In the genomic region with DNA sequence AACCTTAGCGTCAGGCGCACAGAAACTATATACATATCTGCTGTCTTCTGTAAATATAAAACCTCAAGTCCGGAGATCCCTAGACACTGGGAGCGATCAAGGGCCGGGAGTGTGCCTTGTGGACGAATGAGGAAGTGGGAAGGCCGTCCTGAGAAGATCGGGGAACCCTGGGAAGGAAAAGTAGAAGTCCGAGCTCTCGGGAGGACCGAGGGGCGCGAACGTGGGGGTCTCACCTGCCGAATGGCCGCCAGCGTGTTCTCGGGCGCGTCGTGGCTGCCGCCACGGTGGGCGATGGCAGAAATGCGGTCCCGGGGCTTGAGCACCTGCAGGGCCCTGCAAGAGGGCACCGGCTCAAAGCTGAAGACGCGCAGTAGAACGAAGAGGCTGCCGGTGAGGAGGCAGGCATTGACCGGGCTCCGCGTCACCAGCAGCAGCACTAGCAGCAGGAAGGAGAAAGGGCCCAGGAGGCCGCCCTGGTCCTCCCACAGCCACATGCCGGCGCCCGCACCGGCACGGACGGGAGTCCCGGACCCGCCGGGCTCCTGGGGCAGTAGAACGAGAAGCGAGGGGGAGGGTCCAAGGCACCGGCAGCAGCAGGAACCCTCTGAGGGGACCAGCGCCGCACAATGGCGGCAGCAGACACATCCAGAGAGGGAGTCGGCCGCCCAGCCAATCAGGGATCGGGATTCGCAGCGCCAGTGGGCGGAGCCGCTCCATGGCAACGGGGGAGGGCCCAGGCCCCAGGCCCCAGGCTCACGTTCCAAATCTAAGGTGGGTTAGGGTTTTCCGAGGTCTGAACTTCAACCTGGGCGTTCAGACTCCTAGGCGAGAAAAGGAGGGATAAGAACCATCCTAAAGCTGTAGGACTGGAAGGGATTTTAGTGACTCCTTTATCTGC, we compare ENCODE assay signal across 1 cellular context.
TF ChIP-seq lines count a peak whose summit lies in the region.

GDE1 (minus strand) TSS at position 628 of the 898 bp plus-strand sequence; CDS start at position 494, 134 bp downstream.

TF ChIP-seq in HepG2, 621 proteins besides CTCF, POLR2A, EP300 and RAD21 (continued from another document and continues in another):
- TF ChIP-seq, protein P1, sequence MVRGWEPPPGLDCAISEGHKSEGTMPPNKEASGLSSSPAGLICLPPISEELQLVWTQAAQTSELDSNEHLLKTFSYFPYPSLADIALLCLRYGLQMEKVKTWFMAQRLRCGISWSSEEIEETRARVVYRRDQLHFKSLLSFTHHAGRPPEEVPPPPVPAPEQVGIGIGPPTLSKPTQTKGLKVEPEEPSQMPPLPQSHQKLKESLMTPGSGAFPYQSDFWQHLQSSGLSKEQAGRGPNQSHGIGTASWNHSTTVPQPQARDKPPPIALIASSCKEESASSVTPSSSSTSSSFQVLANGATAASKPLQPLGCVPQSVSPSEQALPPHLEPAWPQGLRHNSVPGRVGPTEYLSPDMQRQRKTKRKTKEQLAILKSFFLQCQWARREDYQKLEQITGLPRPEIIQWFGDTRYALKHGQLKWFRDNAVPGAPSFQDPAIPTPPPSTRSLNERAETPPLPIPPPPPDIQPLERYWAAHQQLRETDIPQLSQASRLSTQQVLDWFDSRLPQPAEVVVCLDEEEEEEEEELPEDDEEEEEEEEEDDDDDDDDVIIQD (CRISPR knock-in tag; IDR thresholded peaks at IDR 0.05; ENCODE audit: low read depth) = no peak; the same call in 1 of the 2 replicates
- TF ChIP-seq, protein P2, sequence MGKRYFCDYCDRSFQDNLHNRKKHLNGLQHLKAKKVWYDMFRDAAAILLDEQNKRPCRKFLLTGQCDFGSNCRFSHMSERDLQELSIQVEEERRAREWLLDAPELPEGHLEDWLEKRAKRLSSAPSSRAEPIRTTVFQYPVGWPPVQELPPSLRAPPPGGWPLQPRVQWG (CRISPR knock-in tag; IDR thresholded peaks at IDR 0.05; ENCODE audit: borderline replicate concordance, low read depth) = no peak
- no peak for TF ChIP-seq ZKSCAN8 (CRISPR knock-in tag; IDR thresholded peaks at IDR 0.05; ENCODE audit: borderline replicate concordance)
- TF ChIP-seq SP2 (CRISPR knock-in tag; IDR thresholded peaks at IDR 0.05) = peak; percentile 76; the same call in 1 of the 2 replicates
- TF ChIP-seq ZNF740 (CRISPR knock-in tag; IDR thresholded peaks at IDR 0.05) = no peak
- no peak for TF ChIP-seq SUZ12 (IDR thresholded peaks at IDR 0.05; ENCODE audit: low read depth, low read length)
- TF ChIP-seq HNRNPUL1 (IDR thresholded peaks at IDR 0.05; ENCODE audit: low read depth, low read length) = no peak
- TF ChIP-seq ZFX (CRISPR knock-in tag; IDR thresholded peaks at IDR 0.05; ENCODE audit: low read depth) = peak; percentile 77
- no peak for TF ChIP-seq NFE2 (CRISPR knock-in tag; IDR thresholded peaks at IDR 0.05)
- no peak for TF ChIP-seq HNF4G (IDR thresholded peaks at IDR 0.05; ENCODE audit: borderline replicate concordance, low read depth, low read length)
- TF ChIP-seq HNF4G (CRISPR knock-in tag; IDR thresholded peaks at IDR 0.05; ENCODE audit: borderline replicate concordance, low read depth) = 0 out of 2 replicates have a peak, but pooled peaks have one; percentile 35
- TF ChIP-seq ESRRA (CRISPR knock-in tag; IDR thresholded peaks at IDR 0.05; ENCODE audit: low read depth) = no peak; the same call in 1 of the 2 replicates
- TF ChIP-seq NFATC3 (CRISPR knock-in tag; IDR thresholded peaks at IDR 0.05) = peak; percentile 68; the same call in 1 of the 2 replicates
- TF ChIP-seq, protein P3, sequence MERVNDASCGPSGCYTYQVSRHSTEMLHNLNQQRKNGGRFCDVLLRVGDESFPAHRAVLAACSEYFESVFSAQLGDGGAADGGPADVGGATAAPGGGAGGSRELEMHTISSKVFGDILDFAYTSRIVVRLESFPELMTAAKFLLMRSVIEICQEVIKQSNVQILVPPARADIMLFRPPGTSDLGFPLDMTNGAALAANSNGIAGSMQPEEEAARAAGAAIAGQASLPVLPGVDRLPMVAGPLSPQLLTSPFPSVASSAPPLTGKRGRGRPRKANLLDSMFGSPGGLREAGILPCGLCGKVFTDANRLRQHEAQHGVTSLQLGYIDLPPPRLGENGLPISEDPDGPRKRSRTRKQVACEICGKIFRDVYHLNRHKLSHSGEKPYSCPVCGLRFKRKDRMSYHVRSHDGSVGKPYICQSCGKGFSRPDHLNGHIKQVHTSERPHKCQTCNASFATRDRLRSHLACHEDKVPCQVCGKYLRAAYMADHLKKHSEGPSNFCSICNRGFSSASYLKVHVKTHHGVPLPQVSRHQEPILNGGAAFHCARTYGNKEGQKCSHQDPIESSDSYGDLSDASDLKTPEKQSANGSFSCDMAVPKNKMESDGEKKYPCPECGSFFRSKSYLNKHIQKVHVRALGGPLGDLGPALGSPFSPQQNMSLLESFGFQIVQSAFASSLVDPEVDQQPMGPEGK (CRISPR knock-in tag; IDR thresholded peaks at IDR 0.05) = peak; percentile 93
- no peak for TF ChIP-seq ZNF550 (CRISPR knock-in tag; IDR thresholded peaks at IDR 0.05; ENCODE audit: borderline replicate concordance)
- TF ChIP-seq ZNF3 (CRISPR knock-in tag; IDR thresholded peaks at IDR 0.05) = no peak
- peak; percentile 85; the same call in 1 of the 2 replicates for TF ChIP-seq ZNF235 (CRISPR knock-in tag; IDR thresholded peaks at IDR 0.05; ENCODE audit: borderline replicate concordance)
- TF ChIP-seq SYNCRIP (IDR thresholded peaks at IDR 0.05; ENCODE audit: insufficient read depth, low read depth, low read length) = no peak
- no peak for TF ChIP-seq JUNB (CRISPR knock-in tag; IDR thresholded peaks at IDR 0.05; ENCODE audit: borderline replicate concordance)
- no peak for TF ChIP-seq ZNF589 (CRISPR knock-in tag; conservative IDR thresholded peaks at IDR 0.05)
- peak; percentile 94; the same call in 1 of the 2 replicates for TF ChIP-seq KAT7 (CRISPR knock-in tag; IDR thresholded peaks at IDR 0.05; ENCODE audit: borderline replicate concordance)
- peak; percentile 41; the same call in 1 of the 2 replicates for TF ChIP-seq NCOA2 (CRISPR knock-in tag; IDR thresholded peaks at IDR 0.05)
- TF ChIP-seq ZSCAN9 (CRISPR knock-in tag; IDR thresholded peaks at IDR 0.05; ENCODE audit: borderline replicate concordance) = peak; percentile 54; the same call in 1 of the 2 replicates
- TF ChIP-seq ZBED4 (CRISPR knock-in tag; IDR thresholded peaks at IDR 0.05; ENCODE audit: borderline replicate concordance) = peak; percentile 86; the same call in 1 of the 2 replicates
- TF ChIP-seq ZNF121 (CRISPR knock-in tag; IDR thresholded peaks at IDR 0.05) = peak; percentile 43; the same call in 1 of the 2 replicates
- TF ChIP-seq ZNF546 (CRISPR knock-in tag; conservative IDR thresholded peaks at IDR 0.05) = 0 out of 2 replicates have a peak, but pooled peaks have one; percentile 69
- peak; percentile 92; the same call in 1 of the 2 replicates for TF ChIP-seq ZNF572 (CRISPR knock-in tag; IDR thresholded peaks at IDR 0.05)
- no peak for TF ChIP-seq ZNF530 (CRISPR knock-in tag; IDR thresholded peaks at IDR 0.05; ENCODE audit: low read depth)
- peak; percentile 97 for TF ChIP-seq KMT2A (CRISPR knock-in tag; IDR thresholded peaks at IDR 0.05)
- TF ChIP-seq ZNF629 (CRISPR knock-in tag; conservative IDR thresholded peaks at IDR 0.05) = no peak
- peak; percentile 81 for TF ChIP-seq KDM4B (CRISPR knock-in tag; IDR thresholded peaks at IDR 0.05)
- TF ChIP-seq, protein P4, sequence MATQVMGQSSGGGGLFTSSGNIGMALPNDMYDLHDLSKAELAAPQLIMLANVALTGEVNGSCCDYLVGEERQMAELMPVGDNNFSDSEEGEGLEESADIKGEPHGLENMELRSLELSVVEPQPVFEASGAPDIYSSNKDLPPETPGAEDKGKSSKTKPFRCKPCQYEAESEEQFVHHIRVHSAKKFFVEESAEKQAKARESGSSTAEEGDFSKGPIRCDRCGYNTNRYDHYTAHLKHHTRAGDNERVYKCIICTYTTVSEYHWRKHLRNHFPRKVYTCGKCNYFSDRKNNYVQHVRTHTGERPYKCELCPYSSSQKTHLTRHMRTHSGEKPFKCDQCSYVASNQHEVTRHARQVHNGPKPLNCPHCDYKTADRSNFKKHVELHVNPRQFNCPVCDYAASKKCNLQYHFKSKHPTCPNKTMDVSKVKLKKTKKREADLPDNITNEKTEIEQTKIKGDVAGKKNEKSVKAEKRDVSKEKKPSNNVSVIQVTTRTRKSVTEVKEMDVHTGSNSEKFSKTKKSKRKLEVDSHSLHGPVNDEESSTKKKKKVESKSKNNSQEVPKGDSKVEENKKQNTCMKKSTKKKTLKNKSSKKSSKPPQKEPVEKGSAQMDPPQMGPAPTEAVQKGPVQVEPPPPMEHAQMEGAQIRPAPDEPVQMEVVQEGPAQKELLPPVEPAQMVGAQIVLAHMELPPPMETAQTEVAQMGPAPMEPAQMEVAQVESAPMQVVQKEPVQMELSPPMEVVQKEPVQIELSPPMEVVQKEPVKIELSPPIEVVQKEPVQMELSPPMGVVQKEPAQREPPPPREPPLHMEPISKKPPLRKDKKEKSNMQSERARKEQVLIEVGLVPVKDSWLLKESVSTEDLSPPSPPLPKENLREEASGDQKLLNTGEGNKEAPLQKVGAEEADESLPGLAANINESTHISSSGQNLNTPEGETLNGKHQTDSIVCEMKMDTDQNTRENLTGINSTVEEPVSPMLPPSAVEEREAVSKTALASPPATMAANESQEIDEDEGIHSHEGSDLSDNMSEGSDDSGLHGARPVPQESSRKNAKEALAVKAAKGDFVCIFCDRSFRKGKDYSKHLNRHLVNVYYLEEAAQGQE (IDR thresholded peaks at IDR 0.05; ENCODE audit: borderline replicate concordance in 1 of 2, low read depth in 1 of 2, low read length in 2 of 2) = no peak
- TF ChIP-seq SRF (IDR thresholded peaks at IDR 0.05; ENCODE audit: low read depth, low read length) = no peak
- TF ChIP-seq NBN (conservative IDR thresholded peaks at IDR 0.05) = no peak
- no peak for TF ChIP-seq MBD4 (IDR thresholded peaks at IDR 0.05; ENCODE audit: borderline replicate concordance, low read length)
- TF ChIP-seq THAP9 (CRISPR knock-in tag; IDR thresholded peaks at IDR 0.05; ENCODE audit: borderline replicate concordance) = peak; percentile 90
- TF ChIP-seq, protein P5, sequence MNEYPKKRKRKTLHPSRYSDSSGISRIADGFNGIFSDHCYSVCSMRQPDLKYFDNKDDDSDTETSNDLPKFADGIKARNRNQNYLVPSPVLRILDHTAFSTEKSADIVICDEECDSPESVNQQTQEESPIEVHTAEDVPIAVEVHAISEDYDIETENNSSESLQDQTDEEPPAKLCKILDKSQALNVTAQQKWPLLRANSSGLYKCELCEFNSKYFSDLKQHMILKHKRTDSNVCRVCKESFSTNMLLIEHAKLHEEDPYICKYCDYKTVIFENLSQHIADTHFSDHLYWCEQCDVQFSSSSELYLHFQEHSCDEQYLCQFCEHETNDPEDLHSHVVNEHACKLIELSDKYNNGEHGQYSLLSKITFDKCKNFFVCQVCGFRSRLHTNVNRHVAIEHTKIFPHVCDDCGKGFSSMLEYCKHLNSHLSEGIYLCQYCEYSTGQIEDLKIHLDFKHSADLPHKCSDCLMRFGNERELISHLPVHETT (CRISPR knock-in tag; conservative IDR thresholded peaks at IDR 0.05) = peak; percentile 92
